14 cellular contexts compared by ENCODE assay signal in the genomic region with DNA sequence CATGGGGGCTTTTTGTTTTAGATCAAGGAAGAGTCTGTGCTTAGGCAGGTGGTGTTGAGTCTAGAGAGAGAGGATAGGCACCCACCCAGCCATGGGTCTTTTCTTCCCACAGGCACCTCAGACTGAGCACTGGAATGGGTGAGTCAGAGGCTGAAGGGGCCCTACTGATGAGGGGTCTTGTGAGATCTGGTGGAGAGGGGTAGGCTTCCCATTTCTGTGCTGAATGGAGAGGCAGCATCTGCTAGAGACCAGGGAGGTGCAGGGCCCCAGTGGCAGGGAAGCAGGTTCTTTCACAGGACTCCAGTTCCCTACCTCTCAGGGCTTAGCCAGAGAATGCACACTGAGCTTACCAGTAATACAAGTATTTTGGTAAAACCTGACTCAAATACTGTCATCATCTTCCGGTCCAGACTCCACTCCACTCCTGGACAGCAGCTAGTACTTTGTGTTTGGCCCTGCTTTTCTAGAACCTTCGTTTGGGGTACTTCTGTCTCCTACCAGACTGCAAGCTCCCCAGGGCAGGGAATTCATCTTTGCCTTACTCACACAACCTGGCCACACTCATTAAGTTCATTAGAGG.
DNase-seq lines count a peak whose midpoint lies in the region; ATAC-seq and TF ChIP-seq lines count a peak whose summit lies in the region.
"Had no signal": no experiment of that assay in that cellular context is flagged by ENCODE, and none has a peak within 500 bp of the region (broad histone marks: within the 10 kb centered on the region; RNA-seq: fewer than 3 reads in every experiment).

No MANE protein-coding gene starts in this region.

- TF ChIP-seq EP300 in sigmoid colon (IDR thresholded peaks at IDR 0.05) = no peak

- no peaks in the 10 kb centered on the region for H3K36me3 ChIP-seq in sigmoid colon
- H3K36me3 ChIP-seq: cardiac muscle cell, pancreas, WERI-Rb-1 had no signal

- no peak for TF ChIP-seq CTCF in sigmoid colon (IDR thresholded peaks at IDR 0.05)

- DNase-seq in EH (ENCODE audit: low read depth) (peak; percentile 63), NCI-H69 (lab: John Stamatoyannopoulos, UW) (peak; percentile 63), sigmoid colon (no peak), NCI-H774 (lab: John Stamatoyannopoulos, UW) (no peak), T-helper 1 cell (no peak), NCI-H82 treated with DMSO at 0.1 percent for 48 hours (lab: John Stamatoyannopoulos, UW; ENCODE audit: unreplicated experiment) (no peak)
- DNase-seq: activated naive CD4-positive, alpha-beta T cell treated with anti-CD3 and anti-CD28 coated beads for 36 hours; islet precursor cell; NCI-H2171; pancreas; WERI-Rb-1 had no signal

- WGBS in sigmoid colon, 2 donors = 78 to 92% methylated on average over 2 of the region's 2 CpGs

- H3K27ac ChIP-seq in sigmoid colon = peak overlapping the region; percentile 80 to 88 (median 82)
- H3K27ac ChIP-seq: cardiac muscle cell, pancreas had no signal

- peak; percentile 49 for ATAC-seq in esophagus mucosa
- no peak for ATAC-seq in GM19023 (IDR thresholded peaks at IDR 0.05; ENCODE audit: unreplicated experiment)

- peaks cover 0 to 88% (median 83%) of the 10 kb centered on the region in 4 donors for H3K4me1 ChIP-seq in sigmoid colon
- H3K4me1 ChIP-seq: pancreas had no signal

- no peak for TF ChIP-seq POLR2A in sigmoid colon (IDR thresholded peaks at IDR 0.05)

- H3K27me3 ChIP-seq in sigmoid colon = no peaks in the 10 kb centered on the region
- H3K27me3 ChIP-seq: cardiac muscle cell, pancreas had no signal

- intact Hi-C loops in sigmoid colon (cut with DNase I) = loop anchor here (5.0 kb wide), 1 partner anchor 57 kb away; no protein-coding TSS in a partner anchor

- no peaks in the 10 kb centered on the region for H3K9me3 ChIP-seq in sigmoid colon
- H3K9me3 ChIP-seq: pancreas had no signal

- no peak overlapping the region for H3K4me3 ChIP-seq in sigmoid colon
- H3K4me3 ChIP-seq: cardiac muscle cell, pancreas had no signal

Comparison
In these comparisons a context has a peak if more than half of its experiments do, and no peak if none do; other contexts are left out.
1. DNase-seq: peak in EH (single experiment) and NCI-H69 (single experiment); none in sigmoid colon (single experiment), NCI-H774 (single experiment), T-helper 1 cell (0 of 5) and NCI-H82 treated with DMSO at 0.1 percent for 48 hours (single experiment).